Comparison of ENCODE assay signal across 8 cellular contexts in the genomic region with DNA sequence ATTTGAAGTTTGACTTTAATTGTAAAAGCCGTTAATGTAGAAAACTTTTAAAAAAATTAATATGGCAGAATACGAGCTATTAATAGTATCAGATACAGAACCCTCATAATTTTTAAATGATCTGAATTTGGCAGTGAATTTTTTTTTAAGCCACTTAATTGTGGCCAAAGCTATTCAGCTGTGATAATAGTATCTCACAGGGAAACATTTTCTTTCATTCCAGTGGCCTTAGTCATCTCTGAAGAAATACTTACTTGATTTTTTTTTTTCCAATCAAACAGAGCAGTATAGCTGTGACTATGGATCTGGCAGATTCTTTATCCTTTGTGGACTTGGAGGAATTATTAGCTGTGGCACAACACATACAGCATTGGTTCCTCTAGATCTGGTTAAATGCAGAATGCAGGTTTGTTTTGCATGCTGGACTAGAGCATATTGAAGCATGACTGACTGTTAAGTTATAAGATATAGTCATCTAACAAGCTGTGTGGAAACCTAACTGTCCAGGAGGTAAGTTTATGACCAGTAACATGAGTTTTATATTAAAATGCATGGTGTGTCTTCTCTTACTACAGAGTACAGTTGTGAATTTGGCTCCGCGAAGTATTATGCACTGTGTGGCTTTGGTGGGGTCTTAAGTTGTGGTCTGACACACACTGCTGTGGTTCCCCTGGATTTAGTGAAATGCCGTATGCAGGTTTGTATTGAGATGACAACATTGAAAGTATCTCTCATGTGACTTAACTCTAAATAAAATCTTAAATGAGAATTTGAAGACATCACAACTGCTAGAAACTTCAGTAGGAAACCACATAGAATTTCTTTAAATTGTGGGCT. TPM values are rescaled to one million over a fixed set of nuclear protein-coding genes. Genes with fewer than 3 reads are reported as not detected.
A peak's percentile ranks its signal among the peaks of the same experiment; 100 is the strongest.
DNase-seq lines count a peak whose midpoint lies in the region; ATAC-seq, FAIRE-seq and TF ChIP-seq lines count a peak whose summit lies in the region.

No MANE protein-coding gene starts in this region.

- H3K27me3 Mint-ChIP-seq in HFFc6 (ENCODE audit: insufficient read depth): peaks cover 6% of the 10 kb centered on the region

- intact Hi-C loops in kidney (cut with DNase I): loop anchor here (10.0 kb wide), 1 partner anchor 49 kb away; the partner anchor contains the start of genes APAF1 and IKBIP

- no peaks in the 10 kb centered on the region for H3K9me3 Mint-ChIP-seq in HFFc6

- H3K4me3 ChIP-seq in A549 (peak overlapping the region; percentile 85), adipocyte (ENCODE audit: low read length) (peak overlapping the region; percentile 96), kidney (ENCODE audit: low read length in 2 of 2) (peak overlapping the region; percentile 87 to 96)

- WGBS in A549 (ENCODE audit: missing lambda C conversion rate): 53% methylated on average over 5 of the region's 5 CpGs

- H3K27me3 ChIP-seq in adipocyte (replicated peaks; ENCODE audit: control insufficient read depth, insufficient read depth, low read length): no peaks in the 10 kb centered on the region

- CTCF ChIA-PET in A549 (lab: Yijun Ruan, JAX): interaction anchor here (1.1 to 2.8 kb wide), 4 partner anchors 10 to 76 kb away, joined by 3 to 15 read pairs (median 4); no protein-coding TSS in a partner anchor

- H3K9me3 ChIP-seq in A549: no peaks in the 10 kb centered on the region
- H3K9me3 ChIP-seq in adipocyte (ENCODE audit: control insufficient read depth, low read length): no peaks in the 10 kb centered on the region
- H3K9me3 ChIP-seq in kidney (ENCODE audit: control insufficient read depth in 1 of 2, low read length in 2 of 2): no peaks in the 10 kb centered on the region

- TF ChIP-seq EP300 in A549 (IDR thresholded peaks at IDR 0.05): no peak

- H3K36me3 Mint-ChIP-seq in HFFc6 (ENCODE audit: low read depth): peaks cover 28% of the 10 kb centered on the region

- TF ChIP-seq POLR2A in A549 (IDR thresholded peaks at IDR 0.05; ENCODE audit: low read length): no peak

- DNase-seq in A549 (ENCODE audit: low read depth in 1 of 2, low spot score in 1 of 2) (peak in 1 of 2 experiments; percentile 25), HFFc6 (peak; percentile 55), adipocyte (ENCODE audit: low read depth) (peak; percentile 82), kidney (no peak), cerebellar nuclear complex (lab: John Stamatoyannopoulos, UW) (no peak), HUDEP-2 (lab: John Stamatoyannopoulos, UW; ENCODE audit: unreplicated experiment in 76 of 76) (no peak)

- ATAC-seq in A549 (no peak), HG03457 (IDR thresholded peaks at IDR 0.05; ENCODE audit: unreplicated experiment) (no peak)

- POLR2A ChIA-PET in A549 (lab: Yijun Ruan, JAX): interaction anchor here (3.0 kb wide), 1 partner anchor 49 kb away, joined by 23 read pairs; the partner anchor contains the start of genes APAF1 and IKBIP

- H3K36me3 ChIP-seq in adipocyte (ENCODE audit: control insufficient read depth, insufficient read depth, low read length, severe bottlenecking) (peaks cover 50% of the 10 kb centered on the region), kidney (ENCODE audit: control insufficient read depth in 1 of 2, insufficient read depth in 2 of 2, low read length in 2 of 2) (peaks cover 16 to 32% of the 10 kb centered on the region in 2 donors)

- peaks cover 24% of the 10 kb centered on the region for H3K4me1 ChIP-seq in A549
- peaks cover 10% of the 10 kb centered on the region for H3K4me1 ChIP-seq in adipocyte (ENCODE audit: control insufficient read depth, insufficient read depth, low read length)
- peaks cover 0 to 4% of the 10 kb centered on the region in 2 donors for H3K4me1 ChIP-seq in kidney (ENCODE audit: control insufficient read depth in 1 of 2, insufficient read depth in 1 of 2, low read depth in 1 of 2, low read length in 2 of 2)

- H3K27ac ChIP-seq in A549 (peak overlapping the region; percentile 96 to 97; a peak in 4 of 6 replicates), kidney (ENCODE audit: low read depth in 2 of 2, low read length in 2 of 2) (peak overlapping the region in 1 of 2 donors; percentile 97), temporal lobe (ENCODE audit: low read depth, low read length) (peak overlapping the region; percentile 22)

- H3K9ac ChIP-seq in adipocyte (ENCODE audit: low read length): peak overlapping the region; percentile 99
- peak overlapping the region; percentile 68 to 97 for H3K9ac ChIP-seq in kidney (ENCODE audit: low read length in 2 of 2)

- peak overlapping the region; percentile 98 for H3K27ac Mint-ChIP-seq in HFFc6

- TF ChIP-seq CTCF in A549 (IDR thresholded peaks at IDR 0.05) (no peak), HFFc6 (IDR thresholded peaks at IDR 0.05) (no peak), kidney (IDR thresholded peaks at IDR 0.05; ENCODE audit: borderline replicate concordance, extremely low read depth, insufficient read depth) (no peak)

- peaks cover 26% of the 10 kb centered on the region for H3K4me1 Mint-ChIP-seq in HFFc6 (ENCODE audit: low read depth)

- no peak for TF ChIP-seq RAD21 in A549 (conservative IDR thresholded peaks at IDR 0.05 in 1 of 2, IDR thresholded peaks at IDR 0.05 in 1 of 2)

- FAIRE-seq in A549 (lab: Jason Lieb, UNC) (no peak), kidney (lab: Jason Lieb, UNC) (no peak)

- H3K4me2 ChIP-seq in A549: peak overlapping the region; percentile 80

- peak overlapping the region; percentile 94 for H3K4me3 Mint-ChIP-seq in HFFc6

TF ChIP-seq in A549, 52 proteins besides CTCF, POLR2A, EP300 and RAD21:
- no peak for TF ChIP-seq TFCP2L1 (CRISPR knock-in tag; IDR thresholded peaks at IDR 0.05)
- TF ChIP-seq NR3C1 (IDR thresholded peaks at IDR 0.05): no peak
- TF ChIP-seq ZNF302 (CRISPR knock-in tag; IDR thresholded peaks at IDR 0.05): no peak
- no peak for TF ChIP-seq HEYL (CRISPR knock-in tag; IDR thresholded peaks at IDR 0.05)
- TF ChIP-seq, protein P1, sequence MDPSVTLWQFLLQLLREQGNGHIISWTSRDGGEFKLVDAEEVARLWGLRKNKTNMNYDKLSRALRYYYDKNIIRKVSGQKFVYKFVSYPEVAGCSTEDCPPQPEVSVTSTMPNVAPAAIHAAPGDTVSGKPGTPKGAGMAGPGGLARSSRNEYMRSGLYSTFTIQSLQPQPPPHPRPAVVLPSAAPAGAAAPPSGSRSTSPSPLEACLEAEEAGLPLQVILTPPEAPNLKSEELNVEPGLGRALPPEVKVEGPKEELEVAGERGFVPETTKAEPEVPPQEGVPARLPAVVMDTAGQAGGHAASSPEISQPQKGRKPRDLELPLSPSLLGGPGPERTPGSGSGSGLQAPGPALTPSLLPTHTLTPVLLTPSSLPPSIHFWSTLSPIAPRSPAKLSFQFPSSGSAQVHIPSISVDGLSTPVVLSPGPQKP (IDR thresholded peaks at IDR 0.05; ENCODE audit: low read depth, low read length): no peak
- TF ChIP-seq FOSL2 (IDR thresholded peaks at IDR 0.05): no peak
- TF ChIP-seq FOSL2 (CRISPR knock-in tag; IDR thresholded peaks at IDR 0.05): peak; percentile 44; the same call in 1 of the 2 replicates

RNA-seq across cellular contexts. Expression of gene SLC25A3, which starts 1.9 kb away (rescaled TPM):
- polyA plus RNA-seq in A549 (2011; rRNA removed): 1,065 and 1,232 TPM in 2 replicates
- polyA plus RNA-seq in A549 (2012; cell fraction: cytosol; rRNA removed): 621 and 661 TPM in 2 replicates
- polyA plus RNA-seq in A549 (2012; cell fraction: nucleus; rRNA removed): 923 and 1,290 TPM in 2 replicates
- polyA plus RNA-seq in A549 (2017; fragmentation: RNase III; extraction: RNeasy Plus Mini Kit Qiagen cat#74134 plus additional on column Dnase treatment): 755 to 799 TPM (median 790 TPM) in 3 replicates
- polyA minus RNA-seq in A549 (2011; rRNA and poly(A)+ RNA removed): 461 and 489 TPM in 2 replicates
- total RNA-seq in HFFc6 (2021; fragmentation: NEBNext Ultra II Directional; extraction: Animal tissue kit (Norgen Biotek cat#: 25700)): 100 to 1,000 TPM; 613 to 701 (median 674) TPM
- 418 TPM for total RNA-seq in kidney
- polyA plus RNA-seq in kidney (ENCODE audit: insufficient read depth, low read depth, low replicate concordance): 684 TPM
- 195 TPM for total RNA-seq in temporal lobe

RNA-seq across cellular contexts. Expression of gene IKBIP, which starts 49.2 kb away (rescaled TPM):
- polyA plus RNA-seq in A549 (2011; rRNA removed) (41.1 and 67.6 TPM in 2 replicates), A549 (2017; fragmentation: RNase III; extraction: RNeasy Plus Mini Kit Qiagen cat#74134 plus additional on column Dnase treatment) (58.7 to 59.3 TPM (median 59.1 TPM) in 3 replicates), kidney (ENCODE audit: insufficient read depth, low read depth, low replicate concordance) (5.9 TPM)
- polyA plus RNA-seq in A549 (2012; cell fraction: cytosol; rRNA removed): 16.1 and 16.6 TPM in 2 replicates
- 9.6 and 11.5 TPM in 2 replicates for polyA plus RNA-seq in A549 (2012; cell fraction: nucleus; rRNA removed)
- polyA minus RNA-seq in A549 (2011; rRNA and poly(A)+ RNA removed): 3.9 and 4.0 TPM in 2 replicates
- 100 to 1,000 TPM in 5 of 6 experiments, 10 to 100 TPM in 1; 96.6 to 131 (median 108) TPM for total RNA-seq in HFFc6 (2021; fragmentation: NEBNext Ultra II Directional; extraction: Animal tissue kit (Norgen Biotek cat#: 25700))
- total RNA-seq in kidney (10.9 TPM), temporal lobe (8.6 TPM)

RNA-seq across cellular contexts. Expression of gene APAF1, which starts 49.7 kb away (rescaled TPM):
- polyA plus RNA-seq in A549 (2011; rRNA removed) (12.9 and 15.7 TPM in 2 replicates), A549 (2017; fragmentation: RNase III; extraction: RNeasy Plus Mini Kit Qiagen cat#74134 plus additional on column Dnase treatment) (12.4 to 13.2 TPM (median 13.0 TPM) in 3 replicates), kidney (ENCODE audit: insufficient read depth, low read depth, low replicate concordance) (4.6 TPM)
- 3.8 and 5.2 TPM in 2 replicates for polyA plus RNA-seq in A549 (2012; cell fraction: cytosol; rRNA removed)
- 4.7 and 7.2 TPM in 2 replicates for polyA plus RNA-seq in A549 (2012; cell fraction: nucleus; rRNA removed)
- polyA minus RNA-seq in A549 (2011; rRNA and poly(A)+ RNA removed): 8.3 and 10.2 TPM in 2 replicates
- 10 to 100 TPM; 19.0 to 23.6 (median 21.2) TPM for total RNA-seq in HFFc6 (2021; fragmentation: NEBNext Ultra II Directional; extraction: Animal tissue kit (Norgen Biotek cat#: 25700))
- total RNA-seq in kidney (16.1 TPM), temporal lobe (42.0 TPM)

Comparison
In these comparisons a context has a peak if more than half of its experiments do, and no peak if none do; other contexts are left out.
1. DNase-seq: peak in HFFc6 (single experiment) and adipocyte (single experiment); none in kidney (single experiment), cerebellar nuclear complex (0 of 2) and HUDEP-2 (0 of 76).
2. Peak in every context shown above with its lines, with median percentiles within 50 percentile points of each other: H3K4me3 ChIP-seq.